ENCODE assay signal across 1 cellular context in the genomic region with DNA sequence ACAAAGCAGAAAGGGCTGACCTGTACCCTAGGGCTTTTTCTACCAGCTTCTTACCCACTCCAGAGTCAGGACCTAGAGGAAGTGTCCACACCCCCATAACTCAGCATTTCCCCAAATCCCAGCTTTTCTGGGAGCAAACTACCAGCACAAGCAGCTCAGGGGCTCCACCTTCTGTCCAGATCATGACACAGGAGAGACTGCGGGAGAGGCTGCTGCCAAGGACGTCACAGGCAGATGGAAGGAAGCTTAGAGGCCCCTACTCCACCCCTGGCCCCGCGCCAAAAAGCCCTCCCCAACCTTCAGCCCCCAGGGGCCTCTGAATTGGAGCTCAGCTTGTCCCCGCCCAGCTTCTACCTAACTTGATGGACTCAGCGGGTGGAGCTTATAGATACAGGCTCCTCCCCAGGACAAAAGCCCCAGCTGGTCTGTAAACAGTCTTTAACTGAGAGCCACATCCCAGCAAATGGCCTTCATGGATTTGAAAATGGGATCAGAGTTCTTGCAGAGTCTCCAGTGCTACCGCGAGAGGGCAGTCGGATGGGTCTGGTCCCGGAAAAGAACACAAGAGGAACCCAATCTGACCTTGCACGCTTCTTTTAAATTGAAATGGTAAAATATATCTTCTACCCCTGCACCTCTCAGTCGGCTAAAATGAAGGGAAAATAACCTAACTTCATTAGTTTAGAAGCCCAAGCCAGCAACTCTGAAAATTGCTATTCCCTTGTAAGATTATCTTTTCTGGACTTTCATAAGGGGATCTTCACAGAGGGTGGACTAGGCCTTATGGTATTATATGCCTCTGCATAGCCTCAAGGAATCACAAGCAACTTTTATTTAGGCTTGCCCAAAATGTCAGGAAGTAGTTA.
TF ChIP-seq lines count a peak whose summit lies in the region.

No MANE protein-coding gene starts in this region.

TF ChIP-seq in K562, 482 proteins besides CTCF, POLR2A, EP300 and RAD21 (continued from another document and continues in another):
- TF ChIP-seq, protein P1, sequence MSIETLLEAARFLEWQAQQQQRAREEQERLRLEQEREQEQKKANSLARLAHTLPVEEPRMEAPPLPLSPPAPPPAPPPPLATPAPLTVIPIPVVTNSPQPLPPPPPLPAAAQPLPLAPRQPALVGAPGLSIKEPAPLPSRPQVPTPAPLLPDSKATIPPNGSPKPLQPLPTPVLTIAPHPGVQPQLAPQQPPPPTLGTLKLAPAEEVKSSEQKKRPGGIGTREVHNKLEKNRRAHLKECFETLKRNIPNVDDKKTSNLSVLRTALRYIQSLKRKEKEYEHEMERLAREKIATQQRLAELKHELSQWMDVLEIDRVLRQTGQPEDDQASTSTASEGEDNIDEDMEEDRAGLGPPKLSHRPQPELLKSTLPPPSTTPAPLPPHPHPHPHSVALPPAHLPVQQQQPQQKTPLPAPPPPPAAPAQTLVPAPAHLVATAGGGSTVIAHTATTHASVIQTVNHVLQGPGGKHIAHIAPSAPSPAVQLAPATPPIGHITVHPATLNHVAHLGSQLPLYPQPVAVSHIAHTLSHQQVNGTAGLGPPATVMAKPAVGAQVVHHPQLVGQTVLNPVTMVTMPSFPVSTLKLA (conservative IDR thresholded peaks at IDR 0.05): peak; percentile 55 to 61; a peak in 3 of 4 replicates
- TF ChIP-seq EGR1 (conservative IDR thresholded peaks at IDR 0.05): no peak
- TF ChIP-seq, protein P2, sequence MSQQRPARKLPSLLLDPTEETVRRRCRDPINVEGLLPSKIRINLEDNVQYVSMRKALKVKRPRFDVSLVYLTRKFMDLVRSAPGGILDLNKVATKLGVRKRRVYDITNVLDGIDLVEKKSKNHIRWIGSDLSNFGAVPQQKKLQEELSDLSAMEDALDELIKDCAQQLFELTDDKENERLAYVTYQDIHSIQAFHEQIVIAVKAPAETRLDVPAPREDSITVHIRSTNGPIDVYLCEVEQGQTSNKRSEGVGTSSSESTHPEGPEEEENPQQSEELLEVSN (IDR thresholded peaks at IDR 0.05; ENCODE audit: borderline replicate concordance in 1 of 2, extremely low read depth in 1 of 2, insufficient read depth in 1 of 2, insufficient read length in 1 of 2, low read depth in 1 of 2, low read length in 1 of 2, poor library complexity in 1 of 2, severe bottlenecking in 1 of 2): no peak
- no peak for TF ChIP-seq PHF8 (IDR thresholded peaks at IDR 0.05; ENCODE audit: borderline replicate concordance, low read length)
- TF ChIP-seq ZNF274 (IDR thresholded peaks at IDR 0.05; ENCODE audit: borderline replicate concordance, low read depth, low read length): no peak
- no peak for TF ChIP-seq ZNF282 (CRISPR knock-in tag; IDR thresholded peaks at IDR 0.05)
- TF ChIP-seq RHOXF2B (CRISPR knock-in tag; conservative IDR thresholded peaks at IDR 0.05): peak; percentile 5; the same call in 1 of the 2 replicates
- no peak for TF ChIP-seq RBM14 (IDR thresholded peaks at IDR 0.05; ENCODE audit: borderline replicate concordance, insufficient read depth, low read depth, low read length)
- no peak for TF ChIP-seq ARHGAP35 (IDR thresholded peaks at IDR 0.05; ENCODE audit: partially characterized antibody)
- TF ChIP-seq PCBP1 (IDR thresholded peaks at IDR 0.05; ENCODE audit: low read depth, low read length, poor library complexity, severe bottlenecking): no peak
- TF ChIP-seq SP1 (CRISPR knock-in tag; IDR thresholded peaks at IDR 0.05): peak; percentile 73; the same call in 1 of the 2 replicates
- no peak for TF ChIP-seq CEBPB (tag; IDR thresholded peaks at IDR 0.05)
- TF ChIP-seq ZNF764 (CRISPR knock-in tag; IDR thresholded peaks at IDR 0.05; ENCODE audit: low read depth): no peak
- TF ChIP-seq ETV1 (tag; conservative IDR thresholded peaks at IDR 0.05; ENCODE audit: low read depth): no peak; the same call in 1 of the 2 replicates
- peak in 1 of 2 experiments; percentile 89; a peak in 3 of 4 replicates for TF ChIP-seq SIN3A (IDR thresholded peaks at IDR 0.05; ENCODE audit: borderline replicate concordance in 2 of 2, control insufficient read depth in 1 of 2, low read depth in 2 of 2, low read length in 2 of 2)
- no peak for TF ChIP-seq CREBBP (IDR thresholded peaks at IDR 0.05; ENCODE audit: low read depth, low read length)
- no peak for TF ChIP-seq ESRRB (CRISPR knock-in tag; IDR thresholded peaks at IDR 0.05; ENCODE audit: borderline replicate concordance)
- no peak for TF ChIP-seq BRCA1 (IDR thresholded peaks at IDR 0.05)
- TF ChIP-seq BRCA1 (CRISPR knock-in tag; IDR thresholded peaks at IDR 0.05): no peak
- 0 out of 2 replicates have a peak, but pooled peaks have one; percentile 42 for TF ChIP-seq ZNF175 (CRISPR knock-in tag; IDR thresholded peaks at IDR 0.05; ENCODE audit: low read depth)
- peak in 1 of 2 experiments; percentile 35; a peak in 2 of 4 replicates for TF ChIP-seq RCOR1 (IDR thresholded peaks at IDR 0.05; ENCODE audit: borderline replicate concordance in 1 of 2, low read depth in 2 of 2, low read length in 2 of 2)
- TF ChIP-seq HNRNPH1 (optimal IDR thresholded peaks at IDR 0.05; ENCODE audit: low read depth, low read length): no peak
- TF ChIP-seq OTX1 (CRISPR knock-in tag; IDR thresholded peaks at IDR 0.05): no peak; the same call in 1 of the 2 replicates
- no peak for TF ChIP-seq ZNF316 (IDR thresholded peaks at IDR 0.05)
- no peak for TF ChIP-seq HSF4 (CRISPR knock-in tag; IDR thresholded peaks at IDR 0.05; ENCODE audit: borderline replicate concordance)
- no peak for TF ChIP-seq CBFA2T2 (conservative IDR thresholded peaks at IDR 0.05)
- peak; percentile 33; the same call in 1 of the 2 replicates for TF ChIP-seq ZNF695 (CRISPR knock-in tag; IDR thresholded peaks at IDR 0.05)
- TF ChIP-seq ZNF431 (CRISPR knock-in tag; IDR thresholded peaks at IDR 0.05): no peak
- TF ChIP-seq, protein P3, sequence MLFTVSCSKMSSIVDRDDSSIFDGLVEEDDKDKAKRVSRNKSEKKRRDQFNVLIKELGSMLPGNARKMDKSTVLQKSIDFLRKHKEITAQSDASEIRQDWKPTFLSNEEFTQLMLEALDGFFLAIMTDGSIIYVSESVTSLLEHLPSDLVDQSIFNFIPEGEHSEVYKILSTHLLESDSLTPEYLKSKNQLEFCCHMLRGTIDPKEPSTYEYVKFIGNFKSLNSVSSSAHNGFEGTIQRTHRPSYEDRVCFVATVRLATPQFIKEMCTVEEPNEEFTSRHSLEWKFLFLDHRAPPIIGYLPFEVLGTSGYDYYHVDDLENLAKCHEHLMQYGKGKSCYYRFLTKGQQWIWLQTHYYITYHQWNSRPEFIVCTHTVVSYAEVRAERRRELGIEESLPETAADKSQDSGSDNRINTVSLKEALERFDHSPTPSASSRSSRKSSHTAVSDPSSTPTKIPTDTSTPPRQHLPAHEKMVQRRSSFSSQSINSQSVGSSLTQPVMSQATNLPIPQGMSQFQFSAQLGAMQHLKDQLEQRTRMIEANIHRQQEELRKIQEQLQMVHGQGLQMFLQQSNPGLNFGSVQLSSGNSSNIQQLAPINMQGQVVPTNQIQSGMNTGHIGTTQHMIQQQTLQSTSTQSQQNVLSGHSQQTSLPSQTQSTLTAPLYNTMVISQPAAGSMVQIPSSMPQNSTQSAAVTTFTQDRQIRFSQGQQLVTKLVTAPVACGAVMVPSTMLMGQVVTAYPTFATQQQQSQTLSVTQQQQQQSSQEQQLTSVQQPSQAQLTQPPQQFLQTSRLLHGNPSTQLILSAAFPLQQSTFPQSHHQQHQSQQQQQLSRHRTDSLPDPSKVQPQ (CRISPR knock-in tag; IDR thresholded peaks at IDR 0.05; ENCODE audit: borderline replicate concordance): no peak
- TF ChIP-seq MEF2A (IDR thresholded peaks at IDR 0.05; ENCODE audit: control insufficient read depth, low read depth, low read length): peak; percentile 26; the same call in 1 of the 2 replicates
- peak; percentile 35 for TF ChIP-seq ARID1B (IDR thresholded peaks at IDR 0.05)
- TF ChIP-seq TRIM28 (IDR thresholded peaks at IDR 0.05): no peak
- peak; percentile 40; the same call in 1 of the 2 replicates for TF ChIP-seq L3MBTL2 (IDR thresholded peaks at IDR 0.05)
- TF ChIP-seq ZNF263 (CRISPR knock-in tag; IDR thresholded peaks at IDR 0.05; ENCODE audit: borderline replicate concordance): peak; percentile 25; the same call in 1 of the 2 replicates
- TF ChIP-seq, protein P4, sequence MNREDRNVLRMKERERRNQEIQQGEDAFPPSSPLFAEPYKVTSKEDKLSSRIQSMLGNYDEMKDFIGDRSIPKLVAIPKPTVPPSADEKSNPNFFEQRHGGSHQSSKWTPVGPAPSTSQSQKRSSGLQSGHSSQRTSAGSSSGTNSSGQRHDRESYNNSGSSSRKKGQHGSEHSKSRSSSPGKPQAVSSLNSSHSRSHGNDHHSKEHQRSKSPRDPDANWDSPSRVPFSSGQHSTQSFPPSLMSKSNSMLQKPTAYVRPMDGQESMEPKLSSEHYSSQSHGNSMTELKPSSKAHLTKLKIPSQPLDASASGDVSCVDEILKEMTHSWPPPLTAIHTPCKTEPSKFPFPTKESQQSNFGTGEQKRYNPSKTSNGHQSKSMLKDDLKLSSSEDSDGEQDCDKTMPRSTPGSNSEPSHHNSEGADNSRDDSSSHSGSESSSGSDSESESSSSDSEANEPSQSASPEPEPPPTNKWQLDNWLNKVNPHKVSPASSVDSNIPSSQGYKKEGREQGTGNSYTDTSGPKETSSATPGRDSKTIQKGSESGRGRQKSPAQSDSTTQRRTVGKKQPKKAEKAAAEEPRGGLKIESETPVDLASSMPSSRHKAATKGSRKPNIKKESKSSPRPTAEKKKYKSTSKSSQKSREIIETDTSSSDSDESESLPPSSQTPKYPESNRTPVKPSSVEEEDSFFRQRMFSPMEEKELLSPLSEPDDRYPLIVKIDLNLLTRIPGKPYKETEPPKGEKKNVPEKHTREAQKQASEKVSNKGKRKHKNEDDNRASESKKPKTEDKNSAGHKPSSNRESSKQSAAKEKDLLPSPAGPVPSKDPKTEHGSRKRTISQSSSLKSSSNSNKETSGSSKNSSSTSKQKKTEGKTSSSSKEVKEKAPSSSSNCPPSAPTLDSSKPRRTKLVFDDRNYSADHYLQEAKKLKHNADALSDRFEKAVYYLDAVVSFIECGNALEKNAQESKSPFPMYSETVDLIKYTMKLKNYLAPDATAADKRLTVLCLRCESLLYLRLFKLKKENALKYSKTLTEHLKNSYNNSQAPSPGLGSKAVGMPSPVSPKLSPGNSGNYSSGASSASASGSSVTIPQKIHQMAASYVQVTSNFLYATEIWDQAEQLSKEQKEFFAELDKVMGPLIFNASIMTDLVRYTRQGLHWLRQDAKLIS (CRISPR knock-in tag; IDR thresholded peaks at IDR 0.05): peak; percentile 62
- TF ChIP-seq FOXK2 (conservative IDR thresholded peaks at IDR 0.05 in 1 of 2, IDR thresholded peaks at IDR 0.05 in 1 of 2; ENCODE audit: low read depth in 2 of 2): peak; percentile 91 to 93
- TF ChIP-seq, protein P5, sequence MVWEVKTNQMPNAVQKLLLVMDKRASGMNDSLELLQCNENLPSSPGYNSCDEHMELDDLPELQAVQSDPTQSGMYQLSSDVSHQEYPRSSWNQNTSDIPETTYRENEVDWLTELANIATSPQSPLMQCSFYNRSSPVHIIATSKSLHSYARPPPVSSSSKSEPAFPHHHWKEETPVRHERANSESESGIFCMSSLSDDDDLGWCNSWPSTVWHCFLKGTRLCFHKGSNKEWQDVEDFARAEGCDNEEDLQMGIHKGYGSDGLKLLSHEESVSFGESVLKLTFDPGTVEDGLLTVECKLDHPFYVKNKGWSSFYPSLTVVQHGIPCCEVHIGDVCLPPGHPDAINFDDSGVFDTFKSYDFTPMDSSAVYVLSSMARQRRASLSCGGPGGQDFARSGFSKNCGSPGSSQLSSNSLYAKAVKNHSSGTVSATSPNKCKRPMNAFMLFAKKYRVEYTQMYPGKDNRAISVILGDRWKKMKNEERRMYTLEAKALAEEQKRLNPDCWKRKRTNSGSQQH (CRISPR knock-in tag; IDR thresholded peaks at IDR 0.05): 0 out of 2 replicates have a peak, but pooled peaks have one; percentile 57
- no peak for TF ChIP-seq SRSF3 (IDR thresholded peaks at IDR 0.05; ENCODE audit: insufficient read depth, low read length)
- TF ChIP-seq TBL1XR1 (IDR thresholded peaks at IDR 0.05; ENCODE audit: low read length in 2 of 2): peak in 1 of 2 experiments; percentile 72; a peak in 2 of 4 replicates
- no peak; the same call in 1 of the 2 replicates for TF ChIP-seq DPF2 (IDR thresholded peaks at IDR 0.05)
- 0 out of 2 replicates have a peak, but pooled peaks have one; percentile 51 for TF ChIP-seq ZNF324 (CRISPR knock-in tag; IDR thresholded peaks at IDR 0.05)
- 0 out of 2 replicates have a peak, but pooled peaks have one; percentile 21 for TF ChIP-seq CTBP1 (IDR thresholded peaks at IDR 0.05; ENCODE audit: borderline replicate concordance)
- TF ChIP-seq ZKSCAN1 (IDR thresholded peaks at IDR 0.05; ENCODE audit: low read depth, low read length): no peak
- TF ChIP-seq GTF2A2 (tag; IDR thresholded peaks at IDR 0.05): no peak
- TF ChIP-seq, protein P6, sequence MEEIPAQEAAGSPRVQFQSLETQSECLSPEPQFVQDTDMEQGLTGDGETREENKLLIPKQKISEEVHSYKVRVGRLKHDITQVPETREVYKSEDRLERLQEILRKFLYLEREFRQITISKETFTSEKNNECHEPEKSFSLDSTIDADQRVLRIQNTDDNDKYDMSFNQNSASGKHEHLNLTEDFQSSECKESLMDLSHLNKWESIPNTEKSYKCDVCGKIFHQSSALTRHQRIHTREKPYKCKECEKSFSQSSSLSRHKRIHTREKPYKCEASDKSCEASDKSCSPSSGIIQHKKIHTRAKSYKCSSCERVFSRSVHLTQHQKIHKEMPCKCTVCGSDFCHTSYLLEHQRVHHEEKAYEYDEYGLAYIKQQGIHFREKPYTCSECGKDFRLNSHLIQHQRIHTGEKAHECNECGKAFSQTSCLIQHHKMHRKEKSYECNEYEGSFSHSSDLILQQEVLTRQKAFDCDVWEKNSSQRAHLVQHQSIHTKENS (CRISPR knock-in tag; IDR thresholded peaks at IDR 0.05): no peak
- TF ChIP-seq, protein P7, sequence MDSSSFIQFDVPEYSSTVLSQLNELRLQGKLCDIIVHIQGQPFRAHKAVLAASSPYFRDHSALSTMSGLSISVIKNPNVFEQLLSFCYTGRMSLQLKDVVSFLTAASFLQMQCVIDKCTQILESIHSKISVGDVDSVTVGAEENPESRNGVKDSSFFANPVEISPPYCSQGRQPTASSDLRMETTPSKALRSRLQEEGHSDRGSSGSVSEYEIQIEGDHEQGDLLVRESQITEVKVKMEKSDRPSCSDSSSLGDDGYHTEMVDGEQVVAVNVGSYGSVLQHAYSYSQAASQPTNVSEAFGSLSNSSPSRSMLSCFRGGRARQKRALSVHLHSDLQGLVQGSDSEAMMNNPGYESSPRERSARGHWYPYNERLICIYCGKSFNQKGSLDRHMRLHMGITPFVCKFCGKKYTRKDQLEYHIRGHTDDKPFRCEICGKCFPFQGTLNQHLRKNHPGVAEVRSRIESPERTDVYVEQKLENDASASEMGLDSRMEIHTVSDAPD (CRISPR knock-in tag; IDR thresholded peaks at IDR 0.05): no peak
- TF ChIP-seq SRSF9 (IDR thresholded peaks at IDR 0.05; ENCODE audit: borderline replicate concordance, low read depth, low read length): no peak
- TF ChIP-seq, protein P8, sequence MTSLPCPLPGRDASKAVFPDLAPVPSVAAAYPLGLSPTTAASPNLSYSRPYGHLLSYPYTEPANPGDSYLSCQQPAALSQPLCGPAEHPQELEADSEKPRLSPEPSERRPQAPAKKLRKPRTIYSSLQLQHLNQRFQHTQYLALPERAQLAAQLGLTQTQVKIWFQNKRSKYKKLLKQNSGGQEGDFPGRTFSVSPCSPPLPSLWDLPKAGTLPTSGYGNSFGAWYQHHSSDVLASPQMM (CRISPR knock-in tag; IDR thresholded peaks at IDR 0.05): no peak
